ENCODE assay signal across 7 cellular contexts in genomic region chr16:46830902-46831647, GRCh38. TPM values are rescaled to one million over a fixed set of nuclear protein-coding genes. Genes with fewer than 3 reads are reported as not detected.
A peak's percentile ranks its signal among the peaks of the same experiment; 100 is the strongest.
DNase-seq lines count a peak whose midpoint lies in the region; ATAC-seq, FAIRE-seq and TF ChIP-seq lines count a peak whose summit lies in the region.

Gene C16orf87, minus strand, starts transcription at chr16:46831180. Its CDS starts 31 bp downstream, at chr16:46831149.

- peak; percentile 92 for ATAC-seq in GM18505 (IDR thresholded peaks at IDR 0.05; ENCODE audit: unreplicated experiment)
- ATAC-seq in HG02973 (IDR thresholded peaks at IDR 0.05; ENCODE audit: unreplicated experiment) = peak; percentile 93

- H3K4me1 ChIP-seq in astrocyte (ENCODE audit: insufficient read depth, low read length) = peaks cover 8% of the 10 kb centered on the region

- H3K9me3 Mint-ChIP-seq in astrocyte (ENCODE audit: unreplicated experiment) = no peaks in the 10 kb centered on the region

- H3K27ac ChIP-seq in astrocyte (ENCODE audit: low read depth, low read length) = peak within 1 kb of the TSS; percentile 72

- no peaks in the 10 kb centered on the region for H3K36me3 Mint-ChIP-seq in astrocyte (ENCODE audit: low read depth, unreplicated experiment)

- H4K20me1 ChIP-seq in astrocyte (ENCODE audit: insufficient read depth, low read length) = peaks cover 5% of the 10 kb centered on the region

- no peaks in the 10 kb centered on the region for H3K27me3 Mint-ChIP-seq in astrocyte (ENCODE audit: low read depth, unreplicated experiment)

- no peaks in the 10 kb centered on the region for H3K9me3 ChIP-seq in astrocyte (ENCODE audit: insufficient read depth, low read depth, low read length)

- TF ChIP-seq POLR2A in GM18505 (IDR thresholded peaks at IDR 0.05; ENCODE audit: borderline replicate concordance, extremely low read depth, insufficient read depth, insufficient read length) = peak; percentile 78

- H3K27ac Mint-ChIP-seq in astrocyte (ENCODE audit: unreplicated experiment) = peak within 1 kb of the TSS; percentile 93

- peak within 1 kb of the TSS; percentile 72 for H2AFZ ChIP-seq in astrocyte (ENCODE audit: low read depth, low read length)

- peaks cover 11% of the 10 kb centered on the region for H3K4me1 Mint-ChIP-seq in astrocyte (ENCODE audit: low read depth, unreplicated experiment)

- H3K79me2 ChIP-seq in astrocyte (ENCODE audit: insufficient read depth, low read length) = peaks cover 48% of the 10 kb centered on the region

- peak within 1 kb of the TSS; percentile 92 for H3K4me3 ChIP-seq in astrocyte (ENCODE audit: insufficient read depth, low read depth, low read length)
- peak within 1 kb of the TSS; percentile 90 for H3K4me3 ChIP-seq in retinal pigment epithelial cell (ENCODE audit: low read length)

- TF ChIP-seq CTCF in astrocyte (IDR thresholded peaks at IDR 0.05; ENCODE audit: insufficient read depth, low read depth, low read length) (no peak), retinal pigment epithelial cell (conservative IDR thresholded peaks at IDR 0.05; ENCODE audit: low read depth, low read length) (no peak)

- peak; percentile 74 for DNase-seq in NCI-H2029 (lab: John Stamatoyannopoulos, UW)
- DNase-seq in T-helper 22 cell (ENCODE audit: low read depth) = peak; percentile 85
- DNase-seq in astrocyte (ENCODE audit: low read depth) = peak; percentile 83
- peak; percentile 92 for DNase-seq in hippocampal formation (lab: John Stamatoyannopoulos, UW)
- DNase-seq in retinal pigment epithelial cell (ENCODE audit: low read depth) = peak; percentile 63

- H3K27me3 ChIP-seq in astrocyte (ENCODE audit: insufficient read depth, low read length) = peaks cover 2% of the 10 kb centered on the region

- H3K4me2 ChIP-seq in astrocyte (ENCODE audit: low read length) = peak within 1 kb of the TSS; percentile 92

- FAIRE-seq in astrocyte (lab: Jason Lieb, UNC) = no peak

- peak within 1 kb of the TSS; percentile 93 for H3K9ac ChIP-seq in astrocyte (ENCODE audit: low read length)

- H3K36me3 ChIP-seq in astrocyte (ENCODE audit: insufficient read depth, low read length) = no peaks in the 10 kb centered on the region

- H3K4me3 Mint-ChIP-seq in astrocyte (ENCODE audit: unreplicated experiment) = peak within 1 kb of the TSS; percentile 97

RNA-seq across cellular contexts. Expression of gene C16orf87, which starts in this region (rescaled TPM):
- total RNA-seq in astrocyte = 20.5 and 25.0 TPM in 2 replicates

Comparison
In these comparisons a context has a peak if more than half of its experiments do, and no peak if none do; other contexts are left out.
1. Peak in every context shown above with its lines: DNase-seq, ATAC-seq, H3K4me3 ChIP-seq and H3K27ac ChIP-seq.